Comparison of ENCODE assay signal across 35 cellular contexts in genomic region chr4:184636897-184637296, GRCh38.
"Had no signal": no experiment of that assay in that cellular context is flagged by ENCODE, and none has a peak within 500 bp of the region (broad histone marks: within the 10 kb centered on the region; RNA-seq: fewer than 3 reads in every experiment).

No MANE protein-coding gene starts in this region.

- FAIRE-seq: TTC549 had no signal

- H3K9me3 Mint-ChIP-seq: activated CD4-positive, alpha-beta memory T cell treated with anti-CD3 and anti-CD28 coated beads, Interleukin-2, amount 10 ng/mL, durations not matched to agents 7 days and 5 days; activated CD4-positive, alpha-beta T cell treated with anti-CD3 and anti-CD28 coated beads, Interleukin-2, amount 10 ng/mL, durations not matched to agents 7 days and 5 days; activated naive CD4-positive, alpha-beta T cell treated with anti-CD3 and anti-CD28 coated beads, Interleukin-2, amount 10 ng/mL, durations not matched to agents 7 days and 5 days; activated naive CD4-positive, alpha-beta T cell treated with anti-CD3 and anti-CD28 coated beads, Interleukin-2, amount 50 U/mL, for 24 hours; activated naive CD8-positive, alpha-beta T cell treated with anti-CD3 and anti-CD28 coated beads, Interleukin-2, amount 10 ng/mL, durations not matched to agents 7 days and 5 days; activated naive CD8-positive, alpha-beta T cell treated with anti-CD3 and anti-CD28 coated beads, Interleukin-2, amount 50 U/mL, for 24 hours; activated T-cell treated with anti-CD3 and anti-CD28 coated beads, Interleukin-2, amount 50 U/mL, for 24 hours; activated T-helper 2 cell treated with anti-CD3 and anti-CD28 coated beads, Interferon-gamma antibody, Interleukin-2, Interleukin-4, amounts not matched to agents 10 μg/mL and 5 μg/mL and 100 μg/mL, durations not matched to agents 14 hours and 24 hours and 36 hours; T-helper 1 cell treated with Interleukin-12 subunit alpha and Interleukin-12 subunit beta and Interleukin-4 antibody, amounts not matched to agents 30 μg/mL and 1 μg/mL, for 36 hours; T-helper 2 cell treated with Interferon-gamma antibody and Interleukin-4, amounts not matched to agents 5 μg/mL and 100 μg/mL, for 36 hours had no signal

- H3K27ac Mint-ChIP-seq: activated CD4-positive, alpha-beta memory T cell treated with anti-CD3 and anti-CD28 coated beads, Interleukin-2, amount 10 ng/mL, durations not matched to agents 7 days and 5 days; activated CD4-positive, alpha-beta T cell treated with anti-CD3 and anti-CD28 coated beads for 36 hours; activated CD4-positive, alpha-beta T cell treated with anti-CD3 and anti-CD28 coated beads, Interleukin-2, amount 10 ng/mL, durations not matched to agents 7 days and 5 days; activated CD8-positive, alpha-beta memory T cell treated with anti-CD3 and anti-CD28 coated beads, Interleukin-2, amount 10 ng/mL, durations not matched to agents 7 days and 5 days; activated CD8-positive, alpha-beta T cell treated with anti-CD3 and anti-CD28 coated beads, Interleukin-2, amount 10 ng/mL, durations not matched to agents 7 days and 5 days; activated naive CD4-positive, alpha-beta T cell treated with anti-CD3 and anti-CD28 coated beads, Interleukin-2, amount 10 ng/mL, durations not matched to agents 7 days and 5 days; activated naive CD4-positive, alpha-beta T cell treated with anti-CD3 and anti-CD28 coated beads, Interleukin-2, amount 50 U/mL, for 24 hours; activated naive CD8-positive, alpha-beta T cell treated with anti-CD3 and anti-CD28 coated beads, Interleukin-2, amount 10 ng/mL, durations not matched to agents 7 days and 5 days; activated naive CD8-positive, alpha-beta T cell treated with anti-CD3 and anti-CD28 coated beads, Interleukin-2, amount 50 U/mL, for 24 hours; activated T-helper 2 cell treated with anti-CD3 and anti-CD28 coated beads, Interferon-gamma antibody, Interleukin-2, Interleukin-4, amounts not matched to agents 10 μg/mL and 5 μg/mL and 100 μg/mL, durations not matched to agents 14 hours and 24 hours and 36 hours; T-helper 1 cell treated with Interleukin-12 subunit alpha and Interleukin-12 subunit beta and Interleukin-4 antibody, amounts not matched to agents 30 μg/mL and 1 μg/mL, for 36 hours; T-helper 2 cell treated with Interferon-gamma antibody and Interleukin-4, amounts not matched to agents 5 μg/mL and 100 μg/mL, for 36 hours had no signal

- DNase-seq: activated CD4-positive, alpha-beta memory T cell treated with anti-CD3 and anti-CD28 coated beads, Interleukin-2, amount 10 ng/mL, durations not matched to agents 7 days and 5 days; activated CD4-positive, alpha-beta T cell treated with anti-CD3 and anti-CD28 coated beads for 1 hour; activated CD4-positive, alpha-beta T cell treated with anti-CD3 and anti-CD28 coated beads for 36 hours; activated CD4-positive, alpha-beta T cell treated with anti-CD3 and anti-CD28 coated beads for 48 hours; activated CD4-positive, alpha-beta T cell treated with anti-CD3 and anti-CD28 coated beads, Interleukin-2, amount 10 ng/mL, durations not matched to agents 7 days and 5 days; activated CD4-positive, alpha-beta T cell treated with anti-CD3 and anti-CD28 coated beads, Interleukin-2, amount 50 U/mL, for 48 hours; activated CD4-positive, CD25-positive, alpha-beta regulatory T cell; activated CD8-positive, alpha-beta memory T cell treated with anti-CD3 and anti-CD28 coated beads for 24 hours; activated CD8-positive, alpha-beta memory T cell treated with anti-CD3 and anti-CD28 coated beads, Interleukin-2, amount 10 ng/mL, durations not matched to agents 7 days and 5 days; activated CD8-positive, alpha-beta memory T cell treated with anti-CD3 and anti-CD28 coated beads, Interleukin-2, amount 50 U/mL, for 48 hours; activated CD8-positive, alpha-beta T cell treated with anti-CD3 and anti-CD28 coated beads, Interleukin-2, amount 10 ng/mL, durations not matched to agents 7 days and 5 days; activated effector memory CD4-positive, alpha-beta T cell treated with Interleukin-2 at 50 U/mL for 16 hours; activated gamma-delta T cell; activated naive CD4-positive, alpha-beta T cell treated with anti-CD3 and anti-CD28 coated beads, Interleukin-2, amount 10 ng/mL, durations not matched to agents 7 days and 5 days; activated naive CD4-positive, alpha-beta T cell treated with Interleukin-2 at 50 U/mL for 16 hours; activated naive CD8-positive, alpha-beta T cell treated with anti-CD3 and anti-CD28 coated beads, Interleukin-2, amount 10 ng/mL, durations not matched to agents 7 days and 5 days; activated naive CD8-positive, alpha-beta T cell treated with anti-CD3 and anti-CD28 coated beads, Interleukin-2, amount 50 U/mL, for 24 hours; activated T-cell treated with anti-CD3 and anti-CD28 coated beads, Interleukin-2, amount 50 U/mL, for 24 hours; activated T-cell treated with anti-CD3 and anti-CD28 coated beads, Interleukin-2, amount 50 U/mL, for 48 hours; amygdala; anterior cingulate cortex; central memory CD4-positive, alpha-beta T cell; T-helper 1 cell; T-helper 2 cell; T-helper 9 cell had no signal

- H3K27ac ChIP-seq: ascending aorta, VCaP had no signal

- H3K4me3 Mint-ChIP-seq: activated CD4-positive, alpha-beta memory T cell treated with anti-CD3 and anti-CD28 coated beads, Interleukin-2, amount 10 ng/mL, durations not matched to agents 7 days and 5 days; activated CD4-positive, alpha-beta T cell treated with anti-CD3 and anti-CD28 coated beads for 36 hours; activated CD4-positive, alpha-beta T cell treated with anti-CD3 and anti-CD28 coated beads, Interleukin-2, amount 10 ng/mL, durations not matched to agents 7 days and 5 days; activated CD8-positive, alpha-beta memory T cell treated with anti-CD3 and anti-CD28 coated beads, Interleukin-2, amount 10 ng/mL, durations not matched to agents 7 days and 5 days; activated CD8-positive, alpha-beta T cell treated with anti-CD3 and anti-CD28 coated beads, Interleukin-2, amount 10 ng/mL, durations not matched to agents 7 days and 5 days; activated naive CD4-positive, alpha-beta T cell treated with anti-CD3 and anti-CD28 coated beads, Interleukin-2, amount 10 ng/mL, durations not matched to agents 7 days and 5 days; activated naive CD4-positive, alpha-beta T cell treated with anti-CD3 and anti-CD28 coated beads, Interleukin-2, amount 50 U/mL, for 24 hours; activated naive CD8-positive, alpha-beta T cell; activated naive CD8-positive, alpha-beta T cell treated with anti-CD3 and anti-CD28 coated beads, Interleukin-2, amount 10 ng/mL, durations not matched to agents 7 days and 5 days; activated naive CD8-positive, alpha-beta T cell treated with anti-CD3 and anti-CD28 coated beads, Interleukin-2, amount 50 U/mL, for 24 hours; activated T-cell treated with anti-CD3 and anti-CD28 coated beads, Interleukin-2, amount 50 U/mL, for 24 hours; brain; T-helper 1 cell treated with Interleukin-12 subunit alpha and Interleukin-12 subunit beta and Interleukin-4 antibody, amounts not matched to agents 30 μg/mL and 1 μg/mL, for 36 hours; T-helper 2 cell treated with Interferon-gamma antibody and Interleukin-4, amounts not matched to agents 5 μg/mL and 100 μg/mL, for 36 hours had no signal

- H3K27me3 ChIP-seq: ascending aorta had no signal

- H3K9me3 ChIP-seq: ascending aorta had no signal

- H3K4me1 ChIP-seq: ascending aorta had no signal

- H3K4me3 ChIP-seq: ascending aorta had no signal

- H3K27me3 Mint-ChIP-seq: activated CD4-positive, alpha-beta memory T cell treated with anti-CD3 and anti-CD28 coated beads, Interleukin-2, amount 10 ng/mL, durations not matched to agents 7 days and 5 days; activated CD4-positive, alpha-beta T cell treated with anti-CD3 and anti-CD28 coated beads for 36 hours; activated CD4-positive, alpha-beta T cell treated with anti-CD3 and anti-CD28 coated beads, Interleukin-2, amount 10 ng/mL, durations not matched to agents 7 days and 5 days; activated CD8-positive, alpha-beta memory T cell treated with anti-CD3 and anti-CD28 coated beads, Interleukin-2, amount 10 ng/mL, durations not matched to agents 7 days and 5 days; activated naive CD4-positive, alpha-beta T cell treated with anti-CD3 and anti-CD28 coated beads, Interleukin-2, amount 10 ng/mL, durations not matched to agents 7 days and 5 days; activated naive CD4-positive, alpha-beta T cell treated with anti-CD3 and anti-CD28 coated beads, Interleukin-2, amount 50 U/mL, for 24 hours; activated naive CD8-positive, alpha-beta T cell; activated naive CD8-positive, alpha-beta T cell treated with anti-CD3 and anti-CD28 coated beads, Interleukin-2, amount 10 ng/mL, durations not matched to agents 7 days and 5 days; activated naive CD8-positive, alpha-beta T cell treated with anti-CD3 and anti-CD28 coated beads, Interleukin-2, amount 50 U/mL, for 24 hours; activated T-cell treated with anti-CD3 and anti-CD28 coated beads, Interleukin-2, amount 50 U/mL, for 24 hours; brain had no signal

- ATAC-seq: activated CD4-positive, alpha-beta T cell treated with anti-CD3 and anti-CD28 coated beads for 36 hours; activated CD4-positive, CD25-positive, alpha-beta regulatory T cell treated with anti-CD3 and anti-CD28 coated beads, Interleukin-2, amount 50 U/mL, for 24 hours; activated CD8-positive, alpha-beta memory T cell treated with anti-CD3 and anti-CD28 coated beads, Interleukin-2, amount 10 ng/mL, durations not matched to agents 7 days and 5 days; activated CD8-positive, alpha-beta T cell treated with anti-CD3 and anti-CD28 coated beads, Interleukin-2, amount 10 ng/mL, durations not matched to agents 7 days and 5 days; activated naive CD8-positive, alpha-beta T cell treated with anti-CD3 and anti-CD28 coated beads, Interleukin-2, amount 50 U/mL, for 24 hours had no signal
